ENCODE assay signal across 12 cellular contexts in the genomic region with DNA sequence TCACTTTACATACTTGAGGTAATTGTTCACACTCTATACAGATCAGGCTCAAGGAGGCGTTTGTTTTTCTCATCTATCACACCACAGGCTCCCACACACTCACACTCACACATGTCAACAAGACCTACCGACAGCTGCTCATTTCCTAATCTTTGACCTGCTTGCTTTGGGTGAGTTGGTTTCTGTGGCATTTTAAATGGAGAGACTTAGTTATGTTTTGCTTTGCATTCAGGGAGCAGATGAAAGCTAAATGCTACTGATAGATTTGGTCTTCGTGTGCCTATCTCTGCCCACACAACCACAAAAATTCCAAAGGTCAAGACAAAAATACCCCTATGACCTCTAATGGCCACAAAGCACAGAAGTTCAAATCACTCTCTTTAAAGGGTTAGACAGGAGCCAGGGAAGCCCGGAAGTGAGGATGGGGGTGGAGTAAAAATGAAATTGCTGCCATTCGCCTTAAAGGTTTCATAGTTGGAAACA.
A peak's percentile ranks its signal among the peaks of the same experiment; 100 is the strongest.
DNase-seq lines count a peak whose midpoint lies in the region; ATAC-seq and TF ChIP-seq lines count a peak whose summit lies in the region.
"Had no signal": no experiment of that assay in that cellular context is flagged by ENCODE, and none has a peak within 500 bp of the region (broad histone marks: within the 10 kb centered on the region; RNA-seq: fewer than 3 reads in every experiment).

No MANE protein-coding gene starts in this region.

- H3K79me2 ChIP-seq in smooth muscle cell (ENCODE audit: low read depth): no peaks in the 10 kb centered on the region

- no peaks in the 10 kb centered on the region for H3K36me3 ChIP-seq in smooth muscle cell (ENCODE audit: low read depth)

- H2AFZ ChIP-seq in smooth muscle cell (ENCODE audit: low read depth): no peak overlapping the region
- H2AFZ ChIP-seq: GM23338 had no signal

- H3K4me3 ChIP-seq in smooth muscle cell: no peak overlapping the region
- H3K4me3 ChIP-seq: GM23338 had no signal

- no peak overlapping the region for H3K27ac ChIP-seq in smooth muscle cell (ENCODE audit: low read depth)

- H3F3A ChIP-seq in smooth muscle cell (ENCODE audit: low read depth): no peaks in the 10 kb centered on the region

- TF ChIP-seq CTCF in smooth muscle cell (IDR thresholded peaks at IDR 0.05; ENCODE audit: borderline replicate concordance, insufficient read depth, poor library complexity, severe bottlenecking): no peak

- H4K20me1 ChIP-seq in smooth muscle cell (ENCODE audit: low read depth): no peaks in the 10 kb centered on the region

- 28% methylated on average over 5 of the region's 5 CpGs for WGBS in smooth muscle cell (ENCODE audit: low lambda C conversion rate)

- H3K9me3 ChIP-seq in smooth muscle cell (replicated peaks; ENCODE audit: low read depth): no peaks in the 10 kb centered on the region

- H3K4me2 ChIP-seq in smooth muscle cell: peak overlapping the region; percentile 33
- H3K4me2 ChIP-seq: GM23338 had no signal

- peak; percentile 5 to 25 for DNase-seq in activated CD4-positive, alpha-beta T cell treated with anti-CD3 and anti-CD28 coated beads, Interleukin-2, amount 50 U/mL, for 48 hours
- no peak for DNase-seq in activated CD4-positive, alpha-beta T cell treated with anti-CD3 and anti-CD28 coated beads for 4 hours
- DNase-seq in NCI-H226 (peak; percentile 52), smooth muscle cell (lab: John Stamatoyannopoulos, UW; ENCODE audit: unreplicated experiment) (no peak), SKM-1 (lab: John Stamatoyannopoulos, UW; ENCODE audit: unreplicated experiment) (no peak), GDM1 (lab: John Stamatoyannopoulos, UW) (no peak), EL (no peak)
- DNase-seq: activated B cell treated with CpG ODN at 0.5 μM for 24 hours, mammary epithelial cell, NCI-H446 had no signal

- H3K4me1 ChIP-seq in smooth muscle cell (ENCODE audit: low read depth): peaks cover 6% of the 10 kb centered on the region

- H3K27me3 ChIP-seq in smooth muscle cell (ENCODE audit: low read depth): peaks cover 4% of the 10 kb centered on the region

- H3K9ac ChIP-seq in smooth muscle cell (ENCODE audit: low read depth): no peak overlapping the region

- ATAC-seq in HG02623 (IDR thresholded peaks at IDR 0.05; ENCODE audit: unreplicated experiment): peak; percentile 59
- ATAC-seq: GM23338 had no signal

Comparison
In these comparisons a context has a peak if more than half of its experiments do, and no peak if none do; other contexts are left out.
1. DNase-seq: peak in activated CD4-positive, alpha-beta T cell treated with anti-CD3 and anti-CD28 coated beads, Interleukin-2, amount 50 U/mL, for 48 hours (2 of 2) and NCI-H226 (single experiment); none in activated CD4-positive, alpha-beta T cell treated with anti-CD3 and anti-CD28 coated beads for 4 hours (0 of 2), smooth muscle cell (single experiment), SKM-1 (single experiment), GDM1 (single experiment) and EL (single experiment).